Comparison of ENCODE assay signal across 8 cellular contexts in genomic region chr7:152025077-152025936, GRCh38. TPM values are rescaled to one million over a fixed set of nuclear protein-coding genes. Genes with fewer than 3 reads are reported as not detected.
DNase-seq lines count a peak whose midpoint lies in the region; ATAC-seq and TF ChIP-seq lines count a peak whose summit lies in the region.

Gene GALNT11, plus strand, starts transcription at chr7:152025674. Its CDS starts 68,554 bp downstream, at chr7:152094228.

- H3K27me3 Mint-ChIP-seq in activated CD4-positive, alpha-beta T cell treated with anti-CD3 and anti-CD28 coated beads, Interleukin-2, amount 10 ng/mL, durations not matched to agents 24 days and 14 days, result peaks cover 16% of the 10 kb centered on the region

- H3K4me3 ChIP-seq in colonic mucosa, result peak within 1 kb of the TSS; percentile 56

- no peaks in the 10 kb centered on the region for H3K36me3 ChIP-seq in colonic mucosa

- H3K27me3 ChIP-seq in colonic mucosa, result no peaks in the 10 kb centered on the region

- H3K27ac Mint-ChIP-seq in activated CD4-positive, alpha-beta T cell treated with anti-CD3 and anti-CD28 coated beads, Interleukin-2, amount 10 ng/mL, durations not matched to agents 24 days and 14 days, result peak within 1 kb of the TSS; percentile 85

- no peaks in the 10 kb centered on the region for H3K9me3 ChIP-seq in colonic mucosa

- peaks cover 7% of the 10 kb centered on the region for H3K4me1 ChIP-seq in colonic mucosa

- H3K9me3 Mint-ChIP-seq in activated CD4-positive, alpha-beta T cell treated with anti-CD3 and anti-CD28 coated beads, Interleukin-2, amount 10 ng/mL, durations not matched to agents 24 days and 14 days, result peaks cover 5% of the 10 kb centered on the region

- peak; percentile 99 for DNase-seq in AG08396 (ENCODE audit: low spot score)
- DNase-seq in NCI-H345 (lab: John Stamatoyannopoulos, UW), result peak; percentile 89
- peak; percentile 97 for DNase-seq in activated CD4-positive, alpha-beta T cell treated with anti-CD3 and anti-CD28 coated beads, Interleukin-2, amount 10 ng/mL, durations not matched to agents 24 days and 14 days
- peak; percentile 83 for DNase-seq in colonic mucosa
- peak; percentile 94 for DNase-seq in left kidney (ENCODE audit: low read depth, low spot score)
- DNase-seq in stimulated activated CD4-positive, alpha-beta T cell treated with anti-CD3 and anti-CD28 coated beads, Interleukin-1b, Interleukin-23, amount 100 ng/mL, for 48 hours, result peak; percentile 84

- intact Hi-C loops in activated CD4-positive, alpha-beta T cell treated with anti-CD3 and anti-CD28 coated beads, Interleukin-2, amount 10 ng/mL, durations not matched to agents 24 days and 14 days (cut with micrococcal nuclease), result loop anchor here (1.0 to 10.0 kb wide), 6 partner anchors 119 to 729 kb away; partner anchors contain the start of genes ACTR3B, PRKAG2, RHEB and XRCC2
- intact Hi-C loops in colonic mucosa (cut with DNase I), result no loop called here

- peaks cover 19% of the 10 kb centered on the region for H3K36me3 Mint-ChIP-seq in activated CD4-positive, alpha-beta T cell treated with anti-CD3 and anti-CD28 coated beads, Interleukin-2, amount 10 ng/mL, durations not matched to agents 24 days and 14 days (ENCODE audit: low read depth)

- no peak for TF ChIP-seq CTCF in colonic mucosa (IDR thresholded peaks at IDR 0.05)

- peaks cover 23% of the 10 kb centered on the region for H3K4me1 Mint-ChIP-seq in activated CD4-positive, alpha-beta T cell treated with anti-CD3 and anti-CD28 coated beads, Interleukin-2, amount 10 ng/mL, durations not matched to agents 24 days and 14 days

- peak within 1 kb of the TSS; percentile 88 for H3K4me3 Mint-ChIP-seq in activated CD4-positive, alpha-beta T cell treated with anti-CD3 and anti-CD28 coated beads, Interleukin-2, amount 10 ng/mL, durations not matched to agents 24 days and 14 days

- H3K27ac ChIP-seq in colonic mucosa, result peak within 1 kb of the TSS; percentile 78

- H3K9ac ChIP-seq in colonic mucosa (ENCODE audit: low read depth in 2 of 2, low read length in 2 of 2), result peak within 1 kb of the TSS; percentile 80 to 96

- ATAC-seq in GM18868 (IDR thresholded peaks at IDR 0.05; ENCODE audit: unreplicated experiment) (peak; percentile 96), HG03103 (IDR thresholded peaks at IDR 0.05; ENCODE audit: low read depth, unreplicated experiment) (peak; percentile 88)

RNA-seq across cellular contexts. Expression of gene GALNT11, which starts in this region (rescaled TPM):
- 22.0 and 22.1 TPM in 2 replicates for total RNA-seq in activated CD4-positive, alpha-beta T cell treated with anti-CD3 and anti-CD28 coated beads, Interleukin-2, amount 10 ng/mL, durations not matched to agents 24 days and 14 days
- 10 to 100 TPM; 18.5 to 20.8 TPM for total RNA-seq in colonic mucosa

Comparison
In these comparisons a context has a peak if more than half of its experiments do, and no peak if none do; other contexts are left out.
1. Peak in every context shown above with its lines: DNase-seq, ATAC-seq, H3K4me3 ChIP-seq and H3K27ac ChIP-seq.